24 cellular contexts compared by ENCODE assay signal in genomic region chr11:2165571-2165970, GRCh38. TPM values are rescaled to one million over a fixed set of nuclear protein-coding genes. Genes with fewer than 3 reads are reported as not detected.
"Had no signal": no experiment of that assay in that cellular context is flagged by ENCODE, and none has a peak within 500 bp of the region (broad histone marks: within the 10 kb centered on the region; RNA-seq: fewer than 3 reads in every experiment).

No MANE protein-coding gene starts in this region.

- H3K27me3 Mint-ChIP-seq: activated CD4-positive, alpha-beta T cell treated with anti-CD3 and anti-CD28 coated beads, Interleukin-2, amount 10 ng/mL, durations not matched to agents 24 days and 14 days; activated T-helper 17 cell treated with anti-CD3 and anti-CD28 coated beads, Interleukin-2, amount 50 U/mL, for 72 hours had no signal

- H3K9me3 ChIP-seq: adrenal gland, body of pancreas, breast epithelium had no signal

- H3K27ac ChIP-seq: body of pancreas, brain microvascular endothelial cell, breast epithelium, VCaP had no signal

- H3K4me3 Mint-ChIP-seq: activated B cell treated with CpG ODN at 0.5 μM for 24 hours; activated CD4-positive, alpha-beta memory T cell treated with anti-CD3 and anti-CD28 coated beads for 36 hours; activated CD4-positive, alpha-beta T cell treated with anti-CD3 and anti-CD28 coated beads, Interleukin-2, amount 10 ng/mL, durations not matched to agents 24 days and 14 days; activated CD8-positive, alpha-beta T cell treated with anti-CD3 and anti-CD28 coated beads for 36 hours; activated naive CD4-positive, alpha-beta T cell treated with anti-CD3 and anti-CD28 coated beads for 36 hours; activated naive CD8-positive, alpha-beta T cell treated with anti-CD3 and anti-CD28 coated beads for 36 hours; activated T-cell treated with anti-CD3 and anti-CD28 coated beads, Interleukin-2, amount 50 U/mL, for 4 hours; activated T-cell treated with anti-CD3 and anti-CD28 coated beads, Interleukin-2, amount 50 U/mL, for 72 hours; activated T-helper 1 cell treated with anti-CD3 and anti-CD28 coated beads, Interleukin-12 subunit alpha, Interleukin-12 subunit beta, Interleukin-2, Interleukin-4 antibody, amounts not matched to agents 30 ng/mL and 10 ng/mL and 1 ng/mL, durations not matched to agents 14 hours and 24 hours and 36 hours; activated T-helper 17 cell treated with anti-CD3 and anti-CD28 coated beads, Interleukin-2, amount 50 U/mL, for 72 hours; T-helper 1 cell treated with Interleukin-12 subunit alpha and Interleukin-12 subunit beta and Interleukin-4 antibody, amounts not matched to agents 30 μg/mL and 1 μg/mL, for 36 hours; T-helper 2 cell treated with Interferon-gamma antibody and Interleukin-4, amounts not matched to agents 5 μg/mL and 100 μg/mL, for 36 hours had no signal

- H3K9me3 Mint-ChIP-seq: activated B cell treated with CpG ODN at 0.5 μM for 24 hours; activated CD4-positive, alpha-beta memory T cell treated with anti-CD3 and anti-CD28 coated beads for 36 hours; activated CD4-positive, alpha-beta T cell treated with anti-CD3 and anti-CD28 coated beads, Interleukin-2, amount 10 ng/mL, durations not matched to agents 24 days and 14 days; activated CD8-positive, alpha-beta T cell treated with anti-CD3 and anti-CD28 coated beads for 36 hours; activated naive CD4-positive, alpha-beta T cell treated with anti-CD3 and anti-CD28 coated beads for 36 hours; activated naive CD4-positive, alpha-beta T cell treated with anti-CD3 and anti-CD28 coated beads, Interleukin-2, amount 50 U/mL, for 72 hours; activated naive CD8-positive, alpha-beta T cell treated with anti-CD3 and anti-CD28 coated beads for 36 hours; activated T-cell treated with anti-CD3 and anti-CD28 coated beads, Interleukin-2, amount 50 U/mL, for 4 hours; activated T-cell treated with anti-CD3 and anti-CD28 coated beads, Interleukin-2, amount 50 U/mL, for 72 hours; activated T-helper 1 cell treated with anti-CD3 and anti-CD28 coated beads, Interleukin-12 subunit alpha, Interleukin-12 subunit beta, Interleukin-2, Interleukin-4 antibody, amounts not matched to agents 30 ng/mL and 10 ng/mL and 1 ng/mL, durations not matched to agents 14 hours and 24 hours and 36 hours; activated T-helper 17 cell treated with anti-CD3 and anti-CD28 coated beads, Interleukin-2, amount 50 U/mL, for 72 hours; T-helper 1 cell treated with Interleukin-12 subunit alpha and Interleukin-12 subunit beta and Interleukin-4 antibody, amounts not matched to agents 30 μg/mL and 1 μg/mL, for 36 hours; T-helper 2 cell treated with Interferon-gamma antibody and Interleukin-4, amounts not matched to agents 5 μg/mL and 100 μg/mL, for 36 hours had no signal

- DNase-seq: activated B cell treated with CpG ODN at 0.5 μM for 24 hours, amniotic stem cell, aorta, brain microvascular endothelial cell had no signal

- H3K4me1 ChIP-seq: breast epithelium had no signal

- H3K36me3 ChIP-seq: adrenal gland, brain microvascular endothelial cell, breast epithelium had no signal

- H3K36me3 Mint-ChIP-seq: activated CD4-positive, alpha-beta memory T cell treated with anti-CD3 and anti-CD28 coated beads for 36 hours; activated naive CD4-positive, alpha-beta T cell treated with anti-CD3 and anti-CD28 coated beads, Interleukin-2, amount 50 U/mL, for 72 hours; activated naive CD8-positive, alpha-beta T cell treated with anti-CD3 and anti-CD28 coated beads for 36 hours had no signal

- H3K4me1 Mint-ChIP-seq: activated B cell treated with CpG ODN at 0.5 μM for 24 hours; activated CD4-positive, alpha-beta T cell treated with anti-CD3 and anti-CD28 coated beads, Interleukin-2, amount 10 ng/mL, durations not matched to agents 24 days and 14 days; activated naive CD8-positive, alpha-beta T cell treated with anti-CD3 and anti-CD28 coated beads for 36 hours; activated T-helper 17 cell treated with anti-CD3 and anti-CD28 coated beads, Interleukin-2, amount 50 U/mL, for 72 hours had no signal

- H3K27ac Mint-ChIP-seq: activated B cell treated with CpG ODN at 0.5 μM for 24 hours; activated CD4-positive, alpha-beta memory T cell treated with anti-CD3 and anti-CD28 coated beads for 36 hours; activated CD4-positive, alpha-beta T cell treated with anti-CD3 and anti-CD28 coated beads, Interleukin-2, amount 10 ng/mL, durations not matched to agents 24 days and 14 days; activated CD8-positive, alpha-beta T cell treated with anti-CD3 and anti-CD28 coated beads for 36 hours; activated naive CD4-positive, alpha-beta T cell treated with anti-CD3 and anti-CD28 coated beads for 36 hours; activated naive CD4-positive, alpha-beta T cell treated with anti-CD3 and anti-CD28 coated beads, Interleukin-2, amount 50 U/mL, for 72 hours; activated naive CD8-positive, alpha-beta T cell treated with anti-CD3 and anti-CD28 coated beads for 36 hours; activated T-cell treated with anti-CD3 and anti-CD28 coated beads, Interleukin-2, amount 50 U/mL, for 72 hours; activated T-helper 1 cell treated with anti-CD3 and anti-CD28 coated beads, Interleukin-12 subunit alpha, Interleukin-12 subunit beta, Interleukin-2, Interleukin-4 antibody, amounts not matched to agents 30 ng/mL and 10 ng/mL and 1 ng/mL, durations not matched to agents 14 hours and 24 hours and 36 hours; activated T-helper 17 cell treated with anti-CD3 and anti-CD28 coated beads, Interleukin-2, amount 50 U/mL, for 72 hours; T-helper 1 cell treated with Interleukin-12 subunit alpha and Interleukin-12 subunit beta and Interleukin-4 antibody, amounts not matched to agents 30 μg/mL and 1 μg/mL, for 36 hours; T-helper 2 cell treated with Interferon-gamma antibody and Interleukin-4, amounts not matched to agents 5 μg/mL and 100 μg/mL, for 36 hours had no signal

- H3K27me3 ChIP-seq: body of pancreas had no signal

- H3K4me3 ChIP-seq: adrenal gland, body of pancreas had no signal

RNA-seq across cellular contexts. Expression of gene INS, which starts 4.6 kb away (rescaled TPM):
- total RNA-seq: activated B cell treated with CpG ODN at 0.5 μM for 24 hours; activated CD4-positive, alpha-beta memory T cell treated with anti-CD3 and anti-CD28 coated beads for 36 hours; activated CD4-positive, alpha-beta T cell treated with anti-CD3 and anti-CD28 coated beads, Interleukin-2, amount 10 ng/mL, durations not matched to agents 24 days and 14 days; activated CD8-positive, alpha-beta memory T cell treated with anti-CD3 and anti-CD28 coated beads for 36 hours; activated CD8-positive, alpha-beta T cell treated with anti-CD3 and anti-CD28 coated beads for 36 hours; activated naive CD4-positive, alpha-beta T cell treated with anti-CD3 and anti-CD28 coated beads for 36 hours; activated naive CD4-positive, alpha-beta T cell treated with anti-CD3 and anti-CD28 coated beads, Interleukin-2, amount 50 U/mL, for 72 hours; activated naive CD8-positive, alpha-beta T cell treated with anti-CD3 and anti-CD28 coated beads for 36 hours; activated T-cell treated with anti-CD3 and anti-CD28 coated beads, Interleukin-2, amount 50 U/mL, for 4 hours; activated T-cell treated with anti-CD3 and anti-CD28 coated beads, Interleukin-2, amount 50 U/mL, for 72 hours; activated T-helper 1 cell treated with anti-CD3 and anti-CD28 coated beads, Interleukin-12 subunit alpha, Interleukin-12 subunit beta, Interleukin-2, Interleukin-4 antibody, amounts not matched to agents 30 ng/mL and 10 ng/mL and 1 ng/mL, durations not matched to agents 14 hours and 24 hours and 36 hours; activated T-helper 17 cell treated with anti-CD3 and anti-CD28 coated beads, Interleukin-2, amount 50 U/mL, for 72 hours; astrocyte; breast epithelium; cardiac septum; cerebellum had no signal

RNA-seq across cellular contexts. Expression of gene TH, which starts 6.0 kb away (rescaled TPM):
- total RNA-seq: activated B cell treated with CpG ODN at 0.5 μM for 24 hours; activated CD4-positive, alpha-beta memory T cell treated with anti-CD3 and anti-CD28 coated beads for 36 hours; activated CD4-positive, alpha-beta T cell treated with anti-CD3 and anti-CD28 coated beads, Interleukin-2, amount 10 ng/mL, durations not matched to agents 24 days and 14 days; activated CD8-positive, alpha-beta memory T cell treated with anti-CD3 and anti-CD28 coated beads for 36 hours; activated CD8-positive, alpha-beta T cell treated with anti-CD3 and anti-CD28 coated beads for 36 hours; activated naive CD4-positive, alpha-beta T cell treated with anti-CD3 and anti-CD28 coated beads for 36 hours; activated naive CD4-positive, alpha-beta T cell treated with anti-CD3 and anti-CD28 coated beads, Interleukin-2, amount 50 U/mL, for 72 hours; activated naive CD8-positive, alpha-beta T cell treated with anti-CD3 and anti-CD28 coated beads for 36 hours; activated T-cell treated with anti-CD3 and anti-CD28 coated beads, Interleukin-2, amount 50 U/mL, for 4 hours; activated T-cell treated with anti-CD3 and anti-CD28 coated beads, Interleukin-2, amount 50 U/mL, for 72 hours; activated T-helper 1 cell treated with anti-CD3 and anti-CD28 coated beads, Interleukin-12 subunit alpha, Interleukin-12 subunit beta, Interleukin-2, Interleukin-4 antibody, amounts not matched to agents 30 ng/mL and 10 ng/mL and 1 ng/mL, durations not matched to agents 14 hours and 24 hours and 36 hours; activated T-helper 17 cell treated with anti-CD3 and anti-CD28 coated beads, Interleukin-2, amount 50 U/mL, for 72 hours; astrocyte; breast epithelium; cardiac septum had no signal
- polyA plus RNA-seq: aorta had no signal

RNA-seq across cellular contexts. Expression of gene IGF2, which starts 26.4 kb away (rescaled TPM):
- total RNA-seq: activated B cell treated with CpG ODN at 0.5 μM for 24 hours had no signal
